Comparison of ENCODE assay signal across 1 cellular context in the genomic region with DNA sequence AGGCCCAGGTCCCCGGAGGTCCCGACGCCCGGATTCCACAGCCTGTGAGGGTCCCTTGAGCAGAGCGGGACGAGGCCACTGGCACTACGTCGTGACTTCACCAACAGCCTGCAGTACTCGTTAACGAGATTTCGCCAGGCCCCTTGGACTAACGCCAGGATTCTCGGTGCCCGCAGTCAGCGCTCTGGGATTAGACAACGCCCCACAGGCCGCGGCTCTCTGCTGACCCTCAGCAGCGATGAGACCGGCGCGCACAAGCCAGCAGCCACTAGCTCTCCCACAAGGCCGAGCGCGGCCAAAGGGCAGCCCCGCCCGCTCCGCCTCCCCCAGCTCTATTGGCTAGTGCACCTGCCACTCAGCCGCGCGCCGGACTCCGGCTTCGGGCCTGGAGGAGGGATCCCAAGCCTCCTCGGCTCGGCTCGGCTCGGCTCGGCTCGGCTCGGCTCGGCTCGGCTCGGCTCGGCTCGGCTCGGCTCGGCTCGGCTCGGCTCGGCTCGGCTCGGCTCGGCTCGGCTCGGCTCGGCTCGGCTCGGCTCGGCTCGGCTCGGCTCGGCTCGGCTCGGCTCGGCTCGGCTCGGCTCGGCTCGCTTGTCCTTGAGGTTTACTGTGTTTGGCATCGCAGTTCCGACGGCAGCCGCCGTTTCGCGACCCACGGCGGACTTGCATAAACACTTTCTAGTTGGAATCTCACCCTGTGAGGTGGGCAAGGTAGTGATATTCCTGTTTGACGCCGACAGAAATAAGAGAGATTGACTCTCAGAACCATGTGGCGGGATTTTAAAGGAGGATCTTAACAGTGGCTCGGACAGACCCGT.
TF ChIP-seq lines count a peak whose summit lies in the region.

No MANE protein-coding gene starts in this region.

TF ChIP-seq in HepG2, 621 proteins besides CTCF, POLR2A, EP300 and RAD21 (continued from another document and continues in another):
- TF ChIP-seq ZNF274 (CRISPR knock-in tag; IDR thresholded peaks at IDR 0.05), result peak; percentile 90
- TF ChIP-seq TOE1 (CRISPR knock-in tag; IDR thresholded peaks at IDR 0.05), result no peak; the same call in 1 of the 2 replicates
- TF ChIP-seq, protein P1, sequence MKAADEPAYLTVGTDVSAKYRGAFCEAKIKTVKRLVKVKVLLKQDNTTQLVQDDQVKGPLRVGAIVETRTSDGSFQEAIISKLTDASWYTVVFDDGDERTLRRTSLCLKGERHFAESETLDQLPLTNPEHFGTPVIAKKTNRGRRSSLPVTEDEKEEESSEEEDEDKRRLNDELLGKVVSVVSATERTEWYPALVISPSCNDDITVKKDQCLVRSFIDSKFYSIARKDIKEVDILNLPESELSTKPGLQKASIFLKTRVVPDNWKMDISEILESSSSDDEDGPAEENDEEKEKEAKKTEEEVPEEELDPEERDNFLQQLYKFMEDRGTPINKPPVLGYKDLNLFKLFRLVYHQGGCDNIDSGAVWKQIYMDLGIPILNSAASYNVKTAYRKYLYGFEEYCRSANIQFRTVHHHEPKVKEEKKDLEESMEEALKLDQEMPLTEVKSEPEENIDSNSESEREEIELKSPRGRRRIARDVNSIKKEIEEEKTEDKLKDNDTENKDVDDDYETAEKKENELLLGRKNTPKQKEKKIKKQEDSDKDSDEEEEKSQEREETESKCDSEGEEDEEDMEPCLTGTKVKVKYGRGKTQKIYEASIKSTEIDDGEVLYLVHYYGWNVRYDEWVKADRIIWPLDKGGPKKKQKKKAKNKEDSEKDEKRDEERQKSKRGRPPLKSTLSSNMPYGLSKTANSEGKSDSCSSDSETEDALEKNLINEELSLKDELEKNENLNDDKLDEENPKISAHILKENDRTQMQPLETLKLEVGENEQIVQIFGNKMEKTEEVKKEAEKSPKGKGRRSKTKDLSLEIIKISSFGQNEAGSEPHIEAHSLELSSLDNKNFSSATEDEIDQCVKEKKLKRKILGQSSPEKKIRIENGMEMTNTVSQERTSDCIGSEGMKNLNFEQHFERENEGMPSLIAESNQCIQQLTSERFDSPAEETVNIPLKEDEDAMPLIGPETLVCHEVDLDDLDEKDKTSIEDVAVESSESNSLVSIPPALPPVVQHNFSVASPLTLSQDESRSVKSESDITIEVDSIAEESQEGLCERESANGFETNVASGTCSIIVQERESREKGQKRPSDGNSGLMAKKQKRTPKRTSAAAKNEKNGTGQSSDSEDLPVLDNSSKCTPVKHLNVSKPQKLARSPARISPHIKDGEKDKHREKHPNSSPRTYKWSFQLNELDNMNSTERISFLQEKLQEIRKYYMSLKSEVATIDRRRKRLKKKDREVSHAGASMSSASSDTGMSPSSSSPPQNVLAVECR (CRISPR knock-in tag; IDR thresholded peaks at IDR 0.05; ENCODE audit: borderline replicate concordance), result peak; percentile 58; the same call in 1 of the 2 replicates
- peak; percentile 83; the same call in 1 of the 2 replicates for TF ChIP-seq MEF2D (CRISPR knock-in tag; IDR thresholded peaks at IDR 0.05)
- TF ChIP-seq, protein P2, sequence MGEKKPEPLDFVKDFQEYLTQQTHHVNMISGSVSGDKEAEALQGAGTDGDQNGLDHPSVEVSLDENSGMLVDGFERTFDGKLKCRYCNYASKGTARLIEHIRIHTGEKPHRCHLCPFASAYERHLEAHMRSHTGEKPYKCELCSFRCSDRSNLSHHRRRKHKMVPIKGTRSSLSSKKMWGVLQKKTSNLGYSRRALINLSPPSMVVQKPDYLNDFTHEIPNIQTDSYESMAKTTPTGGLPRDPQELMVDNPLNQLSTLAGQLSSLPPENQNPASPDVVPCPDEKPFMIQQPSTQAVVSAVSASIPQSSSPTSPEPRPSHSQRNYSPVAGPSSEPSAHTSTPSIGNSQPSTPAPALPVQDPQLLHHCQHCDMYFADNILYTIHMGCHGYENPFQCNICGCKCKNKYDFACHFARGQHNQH (CRISPR knock-in tag; IDR thresholded peaks at IDR 0.05), result peak; percentile 71
- TF ChIP-seq ELF3 (CRISPR knock-in tag; IDR thresholded peaks at IDR 0.05), result no peak
- TF ChIP-seq, protein P3, sequence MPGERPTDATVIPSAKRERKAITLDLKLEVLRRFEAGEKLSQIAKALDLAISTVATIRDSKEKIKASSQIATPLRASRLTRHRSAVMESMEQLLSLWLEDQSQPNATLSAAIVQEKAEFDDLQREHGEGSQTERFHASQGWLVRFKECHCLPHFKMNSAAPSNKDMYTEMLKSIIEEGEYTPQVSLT (CRISPR knock-in tag; IDR thresholded peaks at IDR 0.05; ENCODE audit: borderline replicate concordance, low read depth), result no peak
- TF ChIP-seq, protein P4, sequence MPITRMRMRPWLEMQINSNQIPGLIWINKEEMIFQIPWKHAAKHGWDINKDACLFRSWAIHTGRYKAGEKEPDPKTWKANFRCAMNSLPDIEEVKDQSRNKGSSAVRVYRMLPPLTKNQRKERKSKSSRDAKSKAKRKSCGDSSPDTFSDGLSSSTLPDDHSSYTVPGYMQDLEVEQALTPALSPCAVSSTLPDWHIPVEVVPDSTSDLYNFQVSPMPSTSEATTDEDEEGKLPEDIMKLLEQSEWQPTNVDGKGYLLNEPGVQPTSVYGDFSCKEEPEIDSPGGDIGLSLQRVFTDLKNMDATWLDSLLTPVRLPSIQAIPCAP (CRISPR knock-in tag; IDR thresholded peaks at IDR 0.05; ENCODE audit: low read depth), result no peak
- TF ChIP-seq, protein P5, sequence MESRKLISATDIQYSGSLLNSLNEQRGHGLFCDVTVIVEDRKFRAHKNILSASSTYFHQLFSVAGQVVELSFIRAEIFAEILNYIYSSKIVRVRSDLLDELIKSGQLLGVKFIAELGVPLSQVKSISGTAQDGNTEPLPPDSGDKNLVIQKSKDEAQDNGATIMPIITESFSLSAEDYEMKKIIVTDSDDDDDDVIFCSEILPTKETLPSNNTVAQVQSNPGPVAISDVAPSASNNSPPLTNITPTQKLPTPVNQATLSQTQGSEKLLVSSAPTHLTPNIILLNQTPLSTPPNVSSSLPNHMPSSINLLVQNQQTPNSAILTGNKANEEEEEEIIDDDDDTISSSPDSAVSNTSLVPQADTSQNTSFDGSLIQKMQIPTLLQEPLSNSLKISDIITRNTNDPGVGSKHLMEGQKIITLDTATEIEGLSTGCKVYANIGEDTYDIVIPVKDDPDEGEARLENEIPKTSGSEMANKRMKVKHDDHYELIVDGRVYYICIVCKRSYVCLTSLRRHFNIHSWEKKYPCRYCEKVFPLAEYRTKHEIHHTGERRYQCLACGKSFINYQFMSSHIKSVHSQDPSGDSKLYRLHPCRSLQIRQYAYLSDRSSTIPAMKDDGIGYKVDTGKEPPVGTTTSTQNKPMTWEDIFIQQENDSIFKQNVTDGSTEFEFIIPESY (CRISPR knock-in tag; IDR thresholded peaks at IDR 0.05), result no peak
- TF ChIP-seq, protein P6, sequence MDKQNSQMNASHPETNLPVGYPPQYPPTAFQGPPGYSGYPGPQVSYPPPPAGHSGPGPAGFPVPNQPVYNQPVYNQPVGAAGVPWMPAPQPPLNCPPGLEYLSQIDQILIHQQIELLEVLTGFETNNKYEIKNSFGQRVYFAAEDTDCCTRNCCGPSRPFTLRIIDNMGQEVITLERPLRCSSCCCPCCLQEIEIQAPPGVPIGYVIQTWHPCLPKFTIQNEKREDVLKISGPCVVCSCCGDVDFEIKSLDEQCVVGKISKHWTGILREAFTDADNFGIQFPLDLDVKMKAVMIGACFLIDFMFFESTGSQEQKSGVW (CRISPR knock-in tag; IDR thresholded peaks at IDR 0.05; ENCODE audit: borderline replicate concordance), result no peak
- TF ChIP-seq FOXJ3 (CRISPR knock-in tag; IDR thresholded peaks at IDR 0.05; ENCODE audit: borderline replicate concordance), result peak; percentile 50; the same call in 1 of the 2 replicates
- TF ChIP-seq, protein P7, sequence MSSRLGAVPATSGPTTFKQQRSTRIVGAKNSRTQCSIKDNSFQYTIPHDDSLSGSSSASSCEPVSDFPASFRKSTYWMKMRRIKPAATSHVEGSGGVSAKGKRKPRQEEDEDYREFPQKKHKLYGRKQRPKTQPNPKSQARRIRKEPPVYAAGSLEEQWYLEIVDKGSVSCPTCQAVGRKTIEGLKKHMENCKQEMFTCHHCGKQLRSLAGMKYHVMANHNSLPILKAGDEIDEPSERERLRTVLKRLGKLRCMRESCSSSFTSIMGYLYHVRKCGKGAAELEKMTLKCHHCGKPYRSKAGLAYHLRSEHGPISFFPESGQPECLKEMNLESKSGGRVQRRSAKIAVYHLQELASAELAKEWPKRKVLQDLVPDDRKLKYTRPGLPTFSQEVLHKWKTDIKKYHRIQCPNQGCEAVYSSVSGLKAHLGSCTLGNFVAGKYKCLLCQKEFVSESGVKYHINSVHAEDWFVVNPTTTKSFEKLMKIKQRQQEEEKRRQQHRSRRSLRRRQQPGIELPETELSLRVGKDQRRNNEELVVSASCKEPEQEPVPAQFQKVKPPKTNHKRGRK (CRISPR knock-in tag; IDR thresholded peaks at IDR 0.05), result no peak
- TF ChIP-seq ZFP36 (IDR thresholded peaks at IDR 0.05; ENCODE audit: borderline replicate concordance, low read depth, low read length, partially characterized antibody), result no peak
- peak; percentile 95 for TF ChIP-seq ZNF335 (CRISPR knock-in tag; IDR thresholded peaks at IDR 0.05)
- no peak for TF ChIP-seq CBX2 (IDR thresholded peaks at IDR 0.05; ENCODE audit: low read depth, low read length)
- TF ChIP-seq CBX2 (CRISPR knock-in tag; IDR thresholded peaks at IDR 0.05; ENCODE audit: low read depth), result no peak
- TF ChIP-seq ZFX (CRISPR knock-in tag; IDR thresholded peaks at IDR 0.05; ENCODE audit: low read depth), result peak; percentile 97
- TF ChIP-seq GTF2F1 (IDR thresholded peaks at IDR 0.05; ENCODE audit: low read length), result no peak
- TF ChIP-seq MAFG (CRISPR knock-in tag; IDR thresholded peaks at IDR 0.05), result no peak
- TF ChIP-seq, protein P8, sequence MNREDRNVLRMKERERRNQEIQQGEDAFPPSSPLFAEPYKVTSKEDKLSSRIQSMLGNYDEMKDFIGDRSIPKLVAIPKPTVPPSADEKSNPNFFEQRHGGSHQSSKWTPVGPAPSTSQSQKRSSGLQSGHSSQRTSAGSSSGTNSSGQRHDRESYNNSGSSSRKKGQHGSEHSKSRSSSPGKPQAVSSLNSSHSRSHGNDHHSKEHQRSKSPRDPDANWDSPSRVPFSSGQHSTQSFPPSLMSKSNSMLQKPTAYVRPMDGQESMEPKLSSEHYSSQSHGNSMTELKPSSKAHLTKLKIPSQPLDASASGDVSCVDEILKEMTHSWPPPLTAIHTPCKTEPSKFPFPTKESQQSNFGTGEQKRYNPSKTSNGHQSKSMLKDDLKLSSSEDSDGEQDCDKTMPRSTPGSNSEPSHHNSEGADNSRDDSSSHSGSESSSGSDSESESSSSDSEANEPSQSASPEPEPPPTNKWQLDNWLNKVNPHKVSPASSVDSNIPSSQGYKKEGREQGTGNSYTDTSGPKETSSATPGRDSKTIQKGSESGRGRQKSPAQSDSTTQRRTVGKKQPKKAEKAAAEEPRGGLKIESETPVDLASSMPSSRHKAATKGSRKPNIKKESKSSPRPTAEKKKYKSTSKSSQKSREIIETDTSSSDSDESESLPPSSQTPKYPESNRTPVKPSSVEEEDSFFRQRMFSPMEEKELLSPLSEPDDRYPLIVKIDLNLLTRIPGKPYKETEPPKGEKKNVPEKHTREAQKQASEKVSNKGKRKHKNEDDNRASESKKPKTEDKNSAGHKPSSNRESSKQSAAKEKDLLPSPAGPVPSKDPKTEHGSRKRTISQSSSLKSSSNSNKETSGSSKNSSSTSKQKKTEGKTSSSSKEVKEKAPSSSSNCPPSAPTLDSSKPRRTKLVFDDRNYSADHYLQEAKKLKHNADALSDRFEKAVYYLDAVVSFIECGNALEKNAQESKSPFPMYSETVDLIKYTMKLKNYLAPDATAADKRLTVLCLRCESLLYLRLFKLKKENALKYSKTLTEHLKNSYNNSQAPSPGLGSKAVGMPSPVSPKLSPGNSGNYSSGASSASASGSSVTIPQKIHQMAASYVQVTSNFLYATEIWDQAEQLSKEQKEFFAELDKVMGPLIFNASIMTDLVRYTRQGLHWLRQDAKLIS (CRISPR knock-in tag; IDR thresholded peaks at IDR 0.05), result no peak
- TF ChIP-seq, protein P9, sequence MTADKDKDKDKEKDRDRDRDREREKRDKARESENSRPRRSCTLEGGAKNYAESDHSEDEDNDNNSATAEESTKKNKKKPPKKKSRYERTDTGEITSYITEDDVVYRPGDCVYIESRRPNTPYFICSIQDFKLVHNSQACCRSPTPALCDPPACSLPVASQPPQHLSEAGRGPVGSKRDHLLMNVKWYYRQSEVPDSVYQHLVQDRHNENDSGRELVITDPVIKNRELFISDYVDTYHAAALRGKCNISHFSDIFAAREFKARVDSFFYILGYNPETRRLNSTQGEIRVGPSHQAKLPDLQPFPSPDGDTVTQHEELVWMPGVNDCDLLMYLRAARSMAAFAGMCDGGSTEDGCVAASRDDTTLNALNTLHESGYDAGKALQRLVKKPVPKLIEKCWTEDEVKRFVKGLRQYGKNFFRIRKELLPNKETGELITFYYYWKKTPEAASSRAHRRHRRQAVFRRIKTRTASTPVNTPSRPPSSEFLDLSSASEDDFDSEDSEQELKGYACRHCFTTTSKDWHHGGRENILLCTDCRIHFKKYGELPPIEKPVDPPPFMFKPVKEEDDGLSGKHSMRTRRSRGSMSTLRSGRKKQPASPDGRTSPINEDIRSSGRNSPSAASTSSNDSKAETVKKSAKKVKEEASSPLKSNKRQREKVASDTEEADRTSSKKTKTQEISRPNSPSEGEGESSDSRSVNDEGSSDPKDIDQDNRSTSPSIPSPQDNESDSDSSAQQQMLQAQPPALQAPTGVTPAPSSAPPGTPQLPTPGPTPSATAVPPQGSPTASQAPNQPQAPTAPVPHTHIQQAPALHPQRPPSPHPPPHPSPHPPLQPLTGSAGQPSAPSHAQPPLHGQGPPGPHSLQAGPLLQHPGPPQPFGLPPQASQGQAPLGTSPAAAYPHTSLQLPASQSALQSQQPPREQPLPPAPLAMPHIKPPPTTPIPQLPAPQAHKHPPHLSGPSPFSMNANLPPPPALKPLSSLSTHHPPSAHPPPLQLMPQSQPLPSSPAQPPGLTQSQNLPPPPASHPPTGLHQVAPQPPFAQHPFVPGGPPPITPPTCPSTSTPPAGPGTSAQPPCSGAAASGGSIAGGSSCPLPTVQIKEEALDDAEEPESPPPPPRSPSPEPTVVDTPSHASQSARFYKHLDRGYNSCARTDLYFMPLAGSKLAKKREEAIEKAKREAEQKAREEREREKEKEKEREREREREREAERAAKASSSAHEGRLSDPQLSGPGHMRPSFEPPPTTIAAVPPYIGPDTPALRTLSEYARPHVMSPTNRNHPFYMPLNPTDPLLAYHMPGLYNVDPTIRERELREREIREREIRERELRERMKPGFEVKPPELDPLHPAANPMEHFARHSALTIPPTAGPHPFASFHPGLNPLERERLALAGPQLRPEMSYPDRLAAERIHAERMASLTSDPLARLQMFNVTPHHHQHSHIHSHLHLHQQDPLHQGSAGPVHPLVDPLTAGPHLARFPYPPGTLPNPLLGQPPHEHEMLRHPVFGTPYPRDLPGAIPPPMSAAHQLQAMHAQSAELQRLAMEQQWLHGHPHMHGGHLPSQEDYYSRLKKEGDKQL (CRISPR knock-in tag; IDR thresholded peaks at IDR 0.05; ENCODE audit: low read depth), result no peak
- peak; percentile 87 for TF ChIP-seq ZNF292 (CRISPR knock-in tag; IDR thresholded peaks at IDR 0.05; ENCODE audit: borderline replicate concordance, low read depth)
- 0 out of 2 replicates have a peak, but pooled peaks have one; percentile 64 for TF ChIP-seq HNRNPL (IDR thresholded peaks at IDR 0.05; ENCODE audit: low read depth, low read length)
- TF ChIP-seq TBX2 (CRISPR knock-in tag; IDR thresholded peaks at IDR 0.05; ENCODE audit: borderline replicate concordance), result peak; percentile 80
- no peak for TF ChIP-seq CC2D1A (CRISPR knock-in tag; IDR thresholded peaks at IDR 0.05)
- peak; percentile 90 for TF ChIP-seq CBX1 (IDR thresholded peaks at IDR 0.05; ENCODE audit: low read depth)
- TF ChIP-seq U2AF2 (IDR thresholded peaks at IDR 0.05; ENCODE audit: low read depth, low read length), result no peak
- TF ChIP-seq ZBTB7B (CRISPR knock-in tag; IDR thresholded peaks at IDR 0.05), result peak; percentile 65
- no peak for TF ChIP-seq ZNF326 (CRISPR knock-in tag; IDR thresholded peaks at IDR 0.05; ENCODE audit: borderline replicate concordance)
